Comparison of ENCODE assay signal across 8 cellular contexts in the genomic region with DNA sequence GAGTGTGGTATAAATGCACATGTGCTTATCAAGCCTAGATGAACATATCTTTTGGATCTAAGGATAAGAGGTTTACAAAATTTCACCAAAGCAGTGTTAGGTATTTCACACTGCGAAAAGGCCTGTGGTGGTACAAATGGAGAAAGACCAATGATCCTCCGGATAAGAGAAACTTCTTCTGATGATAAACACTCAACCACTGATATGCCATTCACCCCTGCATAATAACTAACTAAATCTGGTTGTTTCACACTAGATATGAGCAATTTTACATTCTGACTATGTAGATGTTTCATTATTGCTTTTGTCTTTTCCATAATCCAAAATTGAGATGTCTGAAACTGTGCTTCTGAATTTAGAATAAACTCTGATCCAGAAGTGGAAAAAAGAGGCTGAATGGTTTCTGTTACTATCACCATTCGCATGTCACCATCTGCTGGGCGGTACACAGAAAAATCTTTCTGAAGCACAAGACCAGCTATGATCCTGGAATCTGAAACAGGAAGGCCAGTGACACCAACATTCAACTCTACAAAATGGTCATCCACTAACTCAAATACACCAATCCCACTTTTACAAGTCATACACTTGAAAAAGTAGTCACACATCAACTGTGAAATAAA. TPM values are rescaled to one million over a fixed set of nuclear protein-coding genes. Genes with fewer than 3 reads are reported as not detected.
DNase-seq lines count a peak whose midpoint lies in the region; ATAC-seq, FAIRE-seq and TF ChIP-seq lines count a peak whose summit lies in the region.

No MANE protein-coding gene starts in this region.

- TF ChIP-seq CTCF in Panc1 (IDR thresholded peaks at IDR 0.05) (peak; percentile 52), bronchial epithelial cell (IDR thresholded peaks at IDR 0.05; ENCODE audit: insufficient read depth, low read length, severe bottlenecking) (peak; percentile 48)

- POLR2A ChIA-PET in Panc1 (lab: Charles Lee), result no interaction called here

- in situ Hi-C loops in Panc1 (cut with HindIII; ENCODE audit: low pct_unique_long_range_greater_than_20kb, low sequenced_read_pairs), result no loop called here

- peak overlapping the region; percentile 60 to 85; a peak in 3 of 4 replicates for H3K4me3 ChIP-seq in Panc1 (ENCODE audit: low read depth in 2 of 2, low read length in 2 of 2)
- H3K4me3 ChIP-seq in bronchial epithelial cell (ENCODE audit: low read depth, low read length), result no peak overlapping the region

- no peaks in the 10 kb centered on the region for H3K9me3 ChIP-seq in Panc1 (ENCODE audit: control insufficient read depth, insufficient read depth, low read depth, low read length)

- H3K27ac ChIP-seq in Panc1 (ENCODE audit: low read length) (peak overlapping the region; percentile 85), temporal lobe (ENCODE audit: low read depth, low read length) (peak overlapping the region; percentile 54)

- peak; percentile 26 for ATAC-seq in HG03342 (IDR thresholded peaks at IDR 0.05; ENCODE audit: unreplicated experiment)
- no peak; the same call in 1 of the 2 replicates for ATAC-seq in Panc1
- peak; percentile 71 for ATAC-seq in left lobe of liver
- no peak for ATAC-seq in HG03565 (IDR thresholded peaks at IDR 0.05; ENCODE audit: unreplicated experiment)

- intact Hi-C loops in Panc1 (cut with micrococcal nuclease; ENCODE audit: unreplicated experiment), result loop anchor here (5.0 kb wide), 2 partner anchors 110 to 265 kb away; a partner anchor contains a TSS

- H3K4me1 ChIP-seq in Panc1 (ENCODE audit: control insufficient read depth, insufficient read depth, low read length), result peaks cover 16% of the 10 kb centered on the region

- no peak for FAIRE-seq in bronchial epithelial cell (lab: Jason Lieb, UNC)

- H3K27me3 ChIP-seq in Panc1 (ENCODE audit: control insufficient read depth, insufficient read depth, low read length) (no peaks in the 10 kb centered on the region), bronchial epithelial cell (ENCODE audit: control insufficient read depth, insufficient read depth, low read length) (no peaks in the 10 kb centered on the region)

- CTCF ChIA-PET in Panc1 (lab: Charles Lee), result interaction anchor here (0.6 kb wide), 2 partner anchors 34 to 233 kb away, joined by 3 to 6 read pairs; no protein-coding TSS in a partner anchor

- H3K36me3 ChIP-seq in Panc1 (ENCODE audit: control insufficient read depth, insufficient read depth, low read length), result no peaks in the 10 kb centered on the region; the same call in 1 of the 2 replicates
- no peaks in the 10 kb centered on the region for H3K36me3 ChIP-seq in bronchial epithelial cell (ENCODE audit: control insufficient read depth, insufficient read depth, low read length)

- no TSS peak for BruUV-seq in Panc1 (replicated peaks; lab: Mats Ljungman, UMichigan)

- peak; percentile 69 for DNase-seq in A172 (ENCODE audit: low spot score)
- peak; percentile 22 for DNase-seq in GF-D8 (lab: John Stamatoyannopoulos, UW)
- DNase-seq in Panc1 (ENCODE audit: low read depth, low spot score), result no peak
- peak; percentile 55 for DNase-seq in bronchial epithelial cell (ENCODE audit: low read depth)
- no peak for DNase-seq in left lobe of liver (ENCODE audit: low spot score)

RNA-seq across cellular contexts. Expression of a gene that starts 1.3 kb away (rescaled TPM):
- 31.4 and 32.8 TPM in 2 replicates for total RNA-seq in A172 (2014; rRNA removed; shearing (Covaris generic))
- 7.8 TPM for total RNA-seq in Panc1 (2021; ENCODE audit: unreplicated experiment)
- 4.8 TPM for polyA plus RNA-seq in Panc1 (2012; ENCODE audit: insufficient read length)
- 5.8 and 8.2 TPM in 2 replicates for total RNA-seq in bronchial epithelial cell
- 5.0 TPM for total RNA-seq in left lobe of liver
- 27.3 TPM for total RNA-seq in temporal lobe

Comparison
In these comparisons a context has a peak if more than half of its experiments do, and no peak if none do; other contexts are left out.
1. DNase-seq: peak in A172 (single experiment), GF-D8 (single experiment) and bronchial epithelial cell (single experiment); none in Panc1 (single experiment) and left lobe of liver (single experiment).
2. ATAC-seq: peak in HG03342 (single experiment) and left lobe of liver (single experiment); none in Panc1 (single experiment) and HG03565 (single experiment).